13 cellular contexts compared by ENCODE assay signal in the genomic region with DNA sequence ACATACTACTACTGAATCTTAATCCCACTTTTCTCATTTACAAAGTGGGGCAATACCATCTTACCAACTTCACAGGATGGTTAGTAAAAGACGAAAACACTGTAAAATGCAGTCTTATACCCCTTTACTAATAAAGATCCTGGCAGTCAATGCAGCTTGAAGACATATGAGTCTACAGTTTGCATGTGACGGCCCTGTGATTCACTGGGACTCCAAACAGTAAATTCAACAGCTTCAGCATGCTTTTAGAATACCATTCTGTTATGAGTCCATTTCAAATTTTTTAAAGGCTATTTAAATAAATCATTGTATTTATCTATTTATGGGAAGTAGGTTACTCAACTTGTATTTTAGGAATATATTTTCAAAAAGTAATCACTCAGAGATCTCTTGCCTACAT.
"Had no signal": no experiment of that assay in that cellular context is flagged by ENCODE, and none has a peak within 500 bp of the region (broad histone marks: within the 10 kb centered on the region; RNA-seq: fewer than 3 reads in every experiment).

No MANE protein-coding gene starts in this region.

- H3K27ac ChIP-seq: coronary artery, tibial nerve, vagina had no signal

- H3K9me3 ChIP-seq: tibial nerve, vagina had no signal

- H3K4me2 ChIP-seq: smooth muscle cell had no signal

- H3K27me3 ChIP-seq: tibial nerve, vagina had no signal

- H3K36me3 ChIP-seq: tibial nerve, vagina had no signal

- H3K4me3 ChIP-seq: coronary artery, smooth muscle cell, tibial nerve, vagina had no signal

- H3K4me1 ChIP-seq: tibial nerve, vagina had no signal

- ATAC-seq: natural killer cell, right cardiac atrium had no signal

- DNase-seq: activated CD4-positive, alpha-beta memory T cell treated with anti-CD3 and anti-CD28 coated beads, Interleukin-2, amount 10 ng/mL, durations not matched to agents 7 days and 5 days; activated CD4-positive, alpha-beta T cell treated with anti-CD3 and anti-CD28 coated beads for 1 hour; activated gamma-delta T cell; activated naive CD8-positive, alpha-beta T cell treated with anti-CD3 and anti-CD28 coated beads, Interleukin-2, amount 10 ng/mL, durations not matched to agents 7 days and 5 days; activated T-cell treated with anti-CD3 and anti-CD28 coated beads, Interleukin-2, amount 50 U/mL, for 48 hours; effector CD8-positive, alpha-beta T cell; foreskin fibroblast; natural killer cell; right cardiac atrium had no signal
